Comparison of ENCODE assay signal across 1 cellular context in the genomic region with DNA sequence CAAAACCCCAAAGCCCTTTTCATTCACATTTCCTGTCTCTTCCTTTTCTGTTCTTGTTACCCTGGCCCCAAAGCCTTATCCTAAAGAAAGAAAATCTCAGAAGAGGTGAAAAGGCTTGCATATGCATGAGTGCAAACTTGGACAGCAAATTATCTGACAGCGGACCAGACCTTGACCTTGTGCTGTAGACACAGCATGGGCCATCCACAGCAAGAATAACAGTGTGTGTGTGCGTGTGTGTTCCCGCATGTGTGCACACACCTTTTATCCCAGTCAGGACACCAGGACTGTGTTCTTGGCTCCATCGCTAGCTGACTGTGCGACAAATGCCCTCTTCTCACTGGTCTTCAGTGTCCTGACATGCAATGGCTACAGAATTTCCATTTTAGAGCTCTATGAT.
TF ChIP-seq lines count a peak whose summit lies in the region.

No MANE protein-coding gene starts in this region.

TF ChIP-seq in HepG2, 621 proteins besides CTCF, POLR2A, EP300 and RAD21 (continued from another document):
- TF ChIP-seq, protein P1, sequence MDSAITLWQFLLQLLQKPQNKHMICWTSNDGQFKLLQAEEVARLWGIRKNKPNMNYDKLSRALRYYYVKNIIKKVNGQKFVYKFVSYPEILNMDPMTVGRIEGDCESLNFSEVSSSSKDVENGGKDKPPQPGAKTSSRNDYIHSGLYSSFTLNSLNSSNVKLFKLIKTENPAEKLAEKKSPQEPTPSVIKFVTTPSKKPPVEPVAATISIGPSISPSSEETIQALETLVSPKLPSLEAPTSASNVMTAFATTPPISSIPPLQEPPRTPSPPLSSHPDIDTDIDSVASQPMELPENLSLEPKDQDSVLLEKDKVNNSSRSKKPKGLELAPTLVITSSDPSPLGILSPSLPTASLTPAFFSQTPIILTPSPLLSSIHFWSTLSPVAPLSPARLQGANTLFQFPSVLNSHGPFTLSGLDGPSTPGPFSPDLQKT (CRISPR knock-in tag; IDR thresholded peaks at IDR 0.05; ENCODE audit: borderline replicate concordance): no peak
